7 cellular contexts compared by ENCODE assay signal in the genomic region with DNA sequence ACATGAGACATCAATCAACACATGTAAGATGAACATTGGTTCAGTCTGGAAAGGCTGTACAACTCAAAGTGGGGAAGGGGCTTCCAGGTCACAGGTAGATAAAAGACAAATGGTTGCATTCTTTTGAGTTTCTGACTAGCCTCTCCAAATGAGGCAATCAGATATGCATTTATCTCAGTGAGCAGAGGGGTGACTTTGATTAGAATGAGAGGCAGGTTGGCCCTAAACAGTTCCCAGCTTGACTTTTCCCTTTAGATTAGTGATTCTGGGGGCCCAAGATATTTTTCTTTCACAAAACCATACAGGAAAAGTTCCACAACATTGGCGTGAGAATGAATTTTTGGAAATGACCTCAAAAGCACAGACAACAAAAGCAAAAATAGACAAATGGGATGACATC. TPM values are rescaled to one million over a fixed set of nuclear protein-coding genes. Genes with fewer than 3 reads are reported as not detected.
"Had no signal": no experiment of that assay in that cellular context is flagged by ENCODE, and none has a peak within 500 bp of the region (broad histone marks: within the 10 kb centered on the region; RNA-seq: fewer than 3 reads in every experiment).

No MANE protein-coding gene starts in this region.

RNA-seq across cellular contexts. Expression of a gene that starts 28.9 kb away (rescaled TPM):
- total RNA-seq: HepG2; HT1080; IMR-90; M059J; Right ventricle myocardium superior; SJSA1; T-helper 1 cell treated with Interleukin-12 subunit alpha and Interleukin-12 subunit beta and Interleukin-4 antibody, amounts not matched to agents 30 ng/mL and 1 ng/mL, for 36 hours had no signal
- polyA plus RNA-seq: HepG2, IMR-90 had no signal

RNA-seq across cellular contexts. Expression of a gene that starts 49.9 kb away (rescaled TPM):
- total RNA-seq: HepG2; IMR-90; Right ventricle myocardium superior; SJSA1; T-helper 1 cell treated with Interleukin-12 subunit alpha and Interleukin-12 subunit beta and Interleukin-4 antibody, amounts not matched to agents 30 ng/mL and 1 ng/mL, for 36 hours had no signal
- polyA plus RNA-seq: HepG2, IMR-90 had no signal
